9 cellular contexts compared by ENCODE assay signal in the genomic region with DNA sequence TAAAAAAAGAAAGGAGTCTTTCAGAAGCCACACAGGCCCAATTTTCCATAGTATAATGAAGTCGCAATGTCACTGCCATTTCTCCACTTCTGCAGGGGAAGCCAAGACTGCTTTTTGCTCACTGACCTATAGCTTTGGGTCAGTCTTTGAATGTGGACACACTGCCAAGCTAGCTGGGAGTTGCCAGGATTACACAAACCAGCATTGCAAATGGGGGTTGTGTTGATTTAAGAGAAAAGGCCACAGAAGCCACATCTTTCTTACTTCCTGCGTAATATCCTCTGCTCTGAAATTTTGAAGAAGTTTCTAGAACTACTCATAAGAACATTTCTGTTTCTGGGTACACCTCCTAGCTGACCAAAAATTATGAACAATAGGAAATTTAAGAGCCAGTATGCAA. TPM values are rescaled to one million over a fixed set of nuclear protein-coding genes. Genes with fewer than 3 reads are reported as not detected.
DNase-seq lines count a peak whose midpoint lies in the region; ATAC-seq, FAIRE-seq and TF ChIP-seq lines count a peak whose summit lies in the region.
"Had no signal": no experiment of that assay in that cellular context is flagged by ENCODE, and none has a peak within 500 bp of the region (broad histone marks: within the 10 kb centered on the region; RNA-seq: fewer than 3 reads in every experiment).

No MANE protein-coding gene starts in this region.

- H3K9ac ChIP-seq in stomach smooth muscle (ENCODE audit: low read length in 2 of 2), result no peak overlapping the region

- 74 to 79% methylated on average over 2 of the region's 2 CpGs for WGBS in heart right ventricle, 2 donors

- no peak for FAIRE-seq in RCC 7860 (lab: Jason Lieb, UNC)

- no peaks in the 10 kb centered on the region for H3K27me3 Mint-ChIP-seq in activated CD8-positive, alpha-beta memory T cell treated with anti-CD3 and anti-CD28 coated beads, Interleukin-2, amount 10 ng/mL, durations not matched to agents 7 days and 5 days
- no peaks in the 10 kb centered on the region for H3K27me3 Mint-ChIP-seq in T-helper 17 cell

- CTCF ChIA-PET in activated CD8-positive, alpha-beta memory T cell treated with anti-CD3 and anti-CD28 coated beads, Interleukin-2, amount 10 ng/mL, durations not matched to agents 7 days and 5 days (lab: Charles Lee), result interaction anchor here (0.8 to 2.2 kb wide), 7 partner anchors 10 to 171 kb away, joined by 3 to 8 read pairs (median 3); no protein-coding TSS in a partner anchor

- H3K4me3 ChIP-seq in heart right ventricle (no peak overlapping the region), stomach smooth muscle (ENCODE audit: low read length in 2 of 2) (no peak overlapping the region)

- peak; percentile 50 for DNase-seq in activated CD8-positive, alpha-beta memory T cell treated with anti-CD3 and anti-CD28 coated beads, Interleukin-2, amount 10 ng/mL, durations not matched to agents 7 days and 5 days
- no peak for DNase-seq in activated CD8-positive, alpha-beta memory T cell treated with anti-CD3 and anti-CD28 coated beads for 24 hours
- DNase-seq in T-helper 17 cell (no peak), heart right ventricle (peak in 1 of 2 donors; percentile 11), RCC 7860 (ENCODE audit: low spot score) (no peak), NCI-H128 (lab: John Stamatoyannopoulos, UW; ENCODE audit: unreplicated experiment) (no peak), NCI-H82 (lab: John Stamatoyannopoulos, UW) (no peak)
- DNase-seq: NCI-H446 had no signal

- peaks cover 13% of the 10 kb centered on the region for H3K9me3 Mint-ChIP-seq in activated CD8-positive, alpha-beta memory T cell treated with anti-CD3 and anti-CD28 coated beads, Interleukin-2, amount 10 ng/mL, durations not matched to agents 7 days and 5 days (ENCODE audit: low read depth)

- H3K4me1 ChIP-seq in heart right ventricle, result peaks cover 0 to 39% (median 0%) of the 10 kb centered on the region in 9 donors
- H3K4me1 ChIP-seq in stomach smooth muscle (ENCODE audit: control insufficient read depth, insufficient read depth, low read length), result peaks cover 3% of the 10 kb centered on the region

- intact Hi-C loops in heart right ventricle (cut with DNase I), result loop anchor here in 1 of 10 donors (10.0 kb wide), 1 partner anchor 63 kb away; no protein-coding TSS in a partner anchor

- H3K4me1 Mint-ChIP-seq in activated CD8-positive, alpha-beta memory T cell treated with anti-CD3 and anti-CD28 coated beads, Interleukin-2, amount 10 ng/mL, durations not matched to agents 7 days and 5 days, result peaks cover 29% of the 10 kb centered on the region
- peaks cover 9% of the 10 kb centered on the region for H3K4me1 Mint-ChIP-seq in T-helper 17 cell

- peaks cover 40% of the 10 kb centered on the region for H3K36me3 Mint-ChIP-seq in activated CD8-positive, alpha-beta memory T cell treated with anti-CD3 and anti-CD28 coated beads, Interleukin-2, amount 10 ng/mL, durations not matched to agents 7 days and 5 days
- H3K36me3 Mint-ChIP-seq in T-helper 17 cell (ENCODE audit: low read depth), result no peaks in the 10 kb centered on the region

- H3K9me3 ChIP-seq in T-helper 17 cell (ENCODE audit: control insufficient read depth, low read length, poor library complexity, severe bottlenecking) (no peaks in the 10 kb centered on the region), heart right ventricle (peaks cover 0 to 19% (median 0%) of the 10 kb centered on the region in 11 donors), stomach smooth muscle (ENCODE audit: control insufficient read depth in 2 of 2, low read length in 2 of 2) (peaks cover 0 to 4% of the 10 kb centered on the region in 2 donors)

- H3K27me3 ChIP-seq in heart right ventricle (no peaks in the 10 kb centered on the region), stomach smooth muscle (ENCODE audit: control insufficient read depth in 1 of 2, insufficient read depth in 2 of 2, low read length in 2 of 2) (no peaks in the 10 kb centered on the region)

- ATAC-seq in activated CD8-positive, alpha-beta memory T cell treated with anti-CD3 and anti-CD28 coated beads, Interleukin-2, amount 10 ng/mL, durations not matched to agents 7 days and 5 days, result peak; percentile 53
- peak; percentile 62 for ATAC-seq in T-helper 17 cell
- ATAC-seq in heart right ventricle, result peak in 6 of 8 donors; percentile 30 to 79 (median 48)

- no peak for TF ChIP-seq CTCF in heart right ventricle (IDR thresholded peaks at IDR 0.05)

- peak overlapping the region; percentile 86 for H3K27ac Mint-ChIP-seq in activated CD8-positive, alpha-beta memory T cell treated with anti-CD3 and anti-CD28 coated beads, Interleukin-2, amount 10 ng/mL, durations not matched to agents 7 days and 5 days
- H3K27ac Mint-ChIP-seq in T-helper 17 cell, result no peak overlapping the region

- no peak overlapping the region for H3K4me3 Mint-ChIP-seq in activated CD8-positive, alpha-beta memory T cell treated with anti-CD3 and anti-CD28 coated beads, Interleukin-2, amount 10 ng/mL, durations not matched to agents 7 days and 5 days
- H3K4me3 Mint-ChIP-seq in T-helper 17 cell, result no peak overlapping the region

- H3K27ac ChIP-seq in heart right ventricle (peak overlapping the region in 1 of 10 donors; percentile 90), stomach smooth muscle (ENCODE audit: low read length) (peak overlapping the region; percentile 63)

- no peaks in the 10 kb centered on the region for H3K36me3 ChIP-seq in heart right ventricle
- no peaks in the 10 kb centered on the region for H3K36me3 ChIP-seq in stomach smooth muscle (ENCODE audit: control insufficient read depth in 2 of 2, insufficient read depth in 2 of 2, low read length in 2 of 2)

RNA-seq across cellular contexts. Expression of a gene that starts 45.8 kb away (rescaled TPM):
- 100 to 1,000 TPM in 1 of 2 experiments, 10 to 100 TPM in 1; 58.9 to 126 TPM for total RNA-seq in activated CD8-positive, alpha-beta memory T cell treated with anti-CD3 and anti-CD28 coated beads, Interleukin-2, amount 10 ng/mL, durations not matched to agents 7 days and 5 days
- total RNA-seq in T-helper 17 cell (10 to 100 TPM; 33.7 to 64.9 TPM), heart right ventricle (10 to 100 TPM in 1 of 10 donors, 1 to 10 TPM in 6, under 1 TPM in 3; 0.28 to 12.8 (median 1.6) TPM)
- polyA plus RNA-seq in heart right ventricle, result 1 to 10 TPM; 1.2 to 2.0 TPM
